20 cellular contexts compared by ENCODE assay signal in the genomic region with DNA sequence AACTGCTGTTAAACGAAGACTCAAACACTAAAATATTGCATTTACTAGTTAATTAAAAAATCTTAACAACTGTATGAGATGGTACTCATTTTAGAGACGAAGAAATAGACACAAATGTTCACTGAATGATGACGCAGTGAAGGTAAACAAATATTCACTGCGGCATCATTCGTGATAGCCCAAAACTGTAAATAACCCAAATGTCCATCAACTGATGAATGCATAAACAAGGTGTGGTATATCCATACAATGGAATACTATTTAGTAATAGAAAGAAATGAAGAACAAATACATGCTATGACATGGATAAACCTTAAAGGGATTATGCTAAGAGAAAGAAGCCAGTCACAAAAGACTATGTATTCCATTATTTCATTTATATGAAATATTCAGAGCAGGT.
"Had no signal": no experiment of that assay in that cellular context is flagged by ENCODE, and none has a peak within 500 bp of the region (broad histone marks: within the 10 kb centered on the region; RNA-seq: fewer than 3 reads in every experiment).

No MANE protein-coding gene starts in this region.

- H3K4me3 ChIP-seq: cardiac muscle cell, colonic mucosa, left lung, SK-N-MC, skin epidermis, transverse colon had no signal

- DNase-seq: activated CD4-positive, alpha-beta T cell treated with anti-CD3 and anti-CD28 coated beads, Interleukin-2, amount 50 U/mL, for 1 hour; activated CD4-positive, CD25-positive, alpha-beta regulatory T cell; activated naive CD4-positive, alpha-beta T cell; activated T-cell treated with anti-CD3 and anti-CD28 coated beads, Interleukin-2, amount 50 U/mL, for 4 hours; colonic mucosa; hypothalamus; kidney; left lung; mammary epithelial cell; naive thymus-derived CD4-positive, alpha-beta T cell; nucleus accumbens; stimulated activated CD4-positive, alpha-beta T cell treated with anti-CD3 and anti-CD28 coated beads, Interleukin-15, amount 100 ng/mL, for 24 hours; stimulated activated CD4-positive, alpha-beta T cell treated with anti-CD3 and anti-CD28 coated beads, Interleukin-4, amount 100 ng/mL, for 24 hours; stimulated activated naive CD4-positive, alpha-beta T cell; substantia nigra; transverse colon had no signal

- H3K27me3 Mint-ChIP-seq: naive thymus-derived CD4-positive, alpha-beta T cell had no signal

- ATAC-seq: activated T-cell treated with anti-CD3 and anti-CD28 coated beads, Interleukin-2, amount 50 U/mL, for 4 hours; esophagus mucosa; left lung; naive thymus-derived CD4-positive, alpha-beta T cell had no signal

- H3K27ac ChIP-seq: colonic mucosa, SK-N-MC, skin epidermis had no signal

- H3K4me3 Mint-ChIP-seq: activated T-cell treated with anti-CD3 and anti-CD28 coated beads, Interleukin-2, amount 50 U/mL, for 4 hours; naive thymus-derived CD4-positive, alpha-beta T cell had no signal

- H3K36me3 ChIP-seq: cardiac muscle cell, colonic mucosa, left lung, transverse colon had no signal
